Comparison of ENCODE assay signal across 7 cellular contexts in the genomic region with DNA sequence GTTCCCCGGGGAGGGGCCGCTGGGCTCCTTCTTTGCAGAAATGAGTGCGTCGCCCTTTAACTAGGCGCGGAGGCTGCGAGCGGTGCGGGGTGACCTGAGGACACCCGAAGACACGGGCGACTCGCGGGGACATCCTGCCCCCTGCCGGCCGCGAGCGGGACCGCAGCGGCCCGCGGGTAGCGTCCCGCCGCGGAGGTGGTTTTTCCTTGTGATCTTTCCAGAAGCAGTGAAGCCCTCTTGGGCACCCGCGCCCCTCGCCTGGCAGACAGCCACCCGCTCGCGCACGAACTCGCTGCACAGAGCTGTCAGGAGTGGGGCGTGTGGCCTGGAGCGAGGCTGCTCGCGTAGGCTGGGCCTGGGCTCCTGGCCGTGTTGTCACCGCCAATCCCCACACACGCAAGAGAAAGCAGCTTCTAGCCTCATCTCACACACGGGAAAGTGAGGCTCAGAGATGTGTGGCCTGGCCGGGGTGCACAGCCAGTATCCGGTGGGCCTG.
A peak's percentile ranks its signal among the peaks of the same experiment; 100 is the strongest.
DNase-seq lines count a peak whose midpoint lies in the region; ATAC-seq, FAIRE-seq and TF ChIP-seq lines count a peak whose summit lies in the region.

No MANE protein-coding gene starts in this region.

- H3K4me1 Mint-ChIP-seq in activated CD4-positive, alpha-beta T cell treated with anti-CD3 and anti-CD28 coated beads, Interleukin-2, amount 10 ng/mL, durations not matched to agents 24 days and 14 days = no peaks in the 10 kb centered on the region

- H3K9me3 ChIP-seq in colonic mucosa = no peaks in the 10 kb centered on the region

- H3K4me1 ChIP-seq in colonic mucosa = peaks cover 8% of the 10 kb centered on the region

- H3K27me3 ChIP-seq in colonic mucosa = no peaks in the 10 kb centered on the region

- peak; percentile 91 for FAIRE-seq in GM12891 (lab: Jason Lieb, UNC)

- H3K4me3 Mint-ChIP-seq in activated CD4-positive, alpha-beta T cell treated with anti-CD3 and anti-CD28 coated beads, Interleukin-2, amount 10 ng/mL, durations not matched to agents 24 days and 14 days = no peak overlapping the region

- H3K36me3 ChIP-seq in colonic mucosa = no peaks in the 10 kb centered on the region

- peak; percentile 82 for ATAC-seq in HG02981 (IDR thresholded peaks at IDR 0.05; ENCODE audit: unreplicated experiment)

- H3K27me3 Mint-ChIP-seq in activated CD4-positive, alpha-beta T cell treated with anti-CD3 and anti-CD28 coated beads, Interleukin-2, amount 10 ng/mL, durations not matched to agents 24 days and 14 days = peaks cover 9% of the 10 kb centered on the region

- no peaks in the 10 kb centered on the region for H3K9me3 Mint-ChIP-seq in activated CD4-positive, alpha-beta T cell treated with anti-CD3 and anti-CD28 coated beads, Interleukin-2, amount 10 ng/mL, durations not matched to agents 24 days and 14 days

- TF ChIP-seq POLR2A in GM12891 (IDR thresholded peaks at IDR 0.05; ENCODE audit: low read depth, low read length) = no peak
- TF ChIP-seq POLR2A in lower leg skin (IDR thresholded peaks at IDR 0.05) = no peak

- WGBS in lower leg skin, 2 donors = 1 to 3% methylated on average over 18 to 37 of the region's 44 CpGs

- no peaks in the 10 kb centered on the region for H3K36me3 Mint-ChIP-seq in activated CD4-positive, alpha-beta T cell treated with anti-CD3 and anti-CD28 coated beads, Interleukin-2, amount 10 ng/mL, durations not matched to agents 24 days and 14 days (ENCODE audit: low read depth)

- no peak overlapping the region for H3K27ac ChIP-seq in colonic mucosa

- DNase-seq in GM12891 (ENCODE audit: insufficient read length, low spot score) (peak; percentile 89), NCI-H345 treated with DMSO at 0.1 percent for 48 hours (lab: John Stamatoyannopoulos, UW; ENCODE audit: unreplicated experiment) (peak; percentile 42), colonic mucosa (peak; percentile 73), lower leg skin (ENCODE audit: low spot score in 2 of 2) (peak; percentile 58 to 94)
- peak; percentile 93 for DNase-seq in activated CD4-positive, alpha-beta T cell treated with anti-CD3 and anti-CD28 coated beads, Interleukin-2, amount 10 ng/mL, durations not matched to agents 24 days and 14 days
- peak; percentile 63 to 73 for DNase-seq in stimulated activated CD4-positive, alpha-beta T cell treated with anti-CD3 and anti-CD28 coated beads, Interleukin-4, amount 100 ng/mL, for 4 hours

- peak overlapping the region in 1 of 2 donors; percentile 33 for H3K9ac ChIP-seq in colonic mucosa (ENCODE audit: low read depth in 2 of 2, low read length in 2 of 2)

- H3K4me3 ChIP-seq in colonic mucosa (no peak overlapping the region), lower leg skin (ENCODE audit: low read depth, poor library complexity, severe bottlenecking) (no peak overlapping the region)

- intact Hi-C loops in activated CD4-positive, alpha-beta T cell treated with anti-CD3 and anti-CD28 coated beads, Interleukin-2, amount 10 ng/mL, durations not matched to agents 24 days and 14 days (cut with micrococcal nuclease) = no loop called here
- intact Hi-C loops in colonic mucosa (cut with DNase I) = loop anchor here (5.0 kb wide), 2 partner anchors 446 to 1241 kb away; no protein-coding TSS in a partner anchor
- intact Hi-C loops in lower leg skin (cut with DNase I; ENCODE audit: low total_unique reads) = loop anchor here (2.0 to 10.0 kb wide), 2 partner anchors 964 to 1242 kb away; no protein-coding TSS in a partner anchor

- peak; percentile 100 for TF ChIP-seq CTCF in colonic mucosa (IDR thresholded peaks at IDR 0.05)
- TF ChIP-seq CTCF in lower leg skin (IDR thresholded peaks at IDR 0.05) = peak in 1 of 3 donors; percentile 85

- no peak overlapping the region for H3K27ac Mint-ChIP-seq in activated CD4-positive, alpha-beta T cell treated with anti-CD3 and anti-CD28 coated beads, Interleukin-2, amount 10 ng/mL, durations not matched to agents 24 days and 14 days

TF ChIP-seq in GM12891, 5 proteins besides CTCF, POLR2A, EP300 and RAD21:
- TF ChIP-seq PAX5 (IDR thresholded peaks at IDR 0.05; ENCODE audit: insufficient read depth, low read length, severe bottlenecking) = no peak

Comparison
In these comparisons a context has a peak if more than half of its experiments do, and no peak if none do; other contexts are left out.
1. DNase-seq: peak in every context shown above with its lines; median percentile 93 in activated CD4-positive, alpha-beta T cell treated with anti-CD3 and anti-CD28 coated beads, Interleukin-2, amount 10 ng/mL, durations not matched to agents 24 days and 14 days; 89 in GM12891; 76 in lower leg skin; 73 in colonic mucosa; 68 in stimulated activated CD4-positive, alpha-beta T cell treated with anti-CD3 and anti-CD28 coated beads, Interleukin-4, amount 100 ng/mL, for 4 hours; 42 in NCI-H345 treated with DMSO at 0.1 percent for 48 hours.